In genomic region chr10:96721207-96721572, GRCh38 we compare ENCODE assay signal across 9 cellular contexts. TPM values are rescaled to one million over a fixed set of nuclear protein-coding genes. Genes with fewer than 3 reads are reported as not detected.
A peak's percentile ranks its signal among the peaks of the same experiment; 100 is the strongest.
DNase-seq lines count a peak whose midpoint lies in the region; ATAC-seq, FAIRE-seq and TF ChIP-seq lines count a peak whose summit lies in the region.
"Had no signal": no experiment of that assay in that cellular context is flagged by ENCODE, and none has a peak within 500 bp of the region (broad histone marks: within the 10 kb centered on the region; RNA-seq: fewer than 3 reads in every experiment).

No MANE protein-coding gene starts in this region.

- H3K4me1 ChIP-seq in DND-41 (ENCODE audit: insufficient read depth, low read length) (peaks cover 45% of the 10 kb centered on the region), Karpas-422 (ENCODE audit: low read length) (peaks cover 40% of the 10 kb centered on the region), GM12878 (ENCODE audit: control insufficient read depth, insufficient read depth, low read length) (peaks cover 29% of the 10 kb centered on the region)
- peaks cover 6 to 20% of the 10 kb centered on the region in 2 donors for H3K4me1 ChIP-seq in naive thymus-derived CD4-positive, alpha-beta T cell (ENCODE audit: control insufficient read depth in 2 of 2, insufficient read depth in 2 of 2, low read length in 2 of 2)

- H3K4me3 Mint-ChIP-seq in naive thymus-derived CD4-positive, alpha-beta T cell: peak overlapping the region; percentile 85 to 98 (median 90)

- peaks cover 0 to 24% (median 5%) of the 10 kb centered on the region in 5 donors for H3K27me3 Mint-ChIP-seq in naive thymus-derived CD4-positive, alpha-beta T cell

- H3K4me3 ChIP-seq in DND-41 (ENCODE audit: low read depth in 1 of 2, low read length in 2 of 2) (peak overlapping the region in 1 of 2 experiments; percentile 43; a peak in 2 of 4 replicates), Karpas-422 (ENCODE audit: low read length) (peak overlapping the region; percentile 91), GM12878 (0 out of 2 replicates have a peak overlapping the region, but pooled peaks have one; percentile 97)
- peak overlapping the region; percentile 58 for H3K4me3 ChIP-seq in naive thymus-derived CD4-positive, alpha-beta T cell (ENCODE audit: low read length)

- H3K27ac ChIP-seq in DND-41 (ENCODE audit: low read length) (peak overlapping the region; percentile 22; the same call in 1 of the 2 replicates), Karpas-422 (ENCODE audit: low read length) (peak overlapping the region; percentile 98), GM12878 (ENCODE audit: control insufficient read depth, insufficient read depth) (no peak overlapping the region; the same call in 1 of the 2 replicates)
- no peak overlapping the region for H3K27ac ChIP-seq in naive thymus-derived CD4-positive, alpha-beta T cell (ENCODE audit: low read depth, low read length)

- SMC1A ChIA-PET in GM12878 (lab: Charles Lee; ENCODE audit: uncharacterized antibody, unreplicated experiment): interaction anchor here (0.9 to 2.4 kb wide), 12 partner anchors 14 to 136 kb away, joined by 3 to 13 read pairs (median 5); no protein-coding TSS in a partner anchor

- H4K20me1 ChIP-seq in DND-41 (ENCODE audit: insufficient read depth, low read length) (no peaks in the 10 kb centered on the region), Karpas-422 (ENCODE audit: insufficient read depth, low read depth, low read length) (peaks cover 11% of the 10 kb centered on the region; the same call in 1 of the 2 replicates), GM12878 (ENCODE audit: control insufficient read depth, insufficient read depth) (no peaks in the 10 kb centered on the region)

- H3K4me2 ChIP-seq in DND-41 (ENCODE audit: insufficient read depth, low read length): peak overlapping the region; percentile 62; the same call in 1 of the 2 replicates
- H3K4me2 ChIP-seq in Karpas-422 (ENCODE audit: low read depth, low read length, poor library complexity, severe bottlenecking): peak overlapping the region; percentile 82
- H3K4me2 ChIP-seq in GM12878 (ENCODE audit: control insufficient read depth, insufficient read depth): peak overlapping the region; percentile 97

- peaks cover 0 to 1% (median 0%) of the 10 kb centered on the region in 11 donors for H3K9me3 Mint-ChIP-seq in naive thymus-derived CD4-positive, alpha-beta T cell

- POLR2A ChIA-PET in GM12878 (lab: Charles Lee): interaction anchor here (0.9 to 1.3 kb wide), 4 partner anchors 17 to 42 kb away, joined by 3 to 6 read pairs (median 4); no protein-coding TSS in a partner anchor
- POLR2A ChIA-PET in naive thymus-derived CD4-positive, alpha-beta T cell (lab: Charles Lee): interaction anchor here (1.0 kb wide), 1 partner anchor 134 kb away, joined by 3 read pairs; the partner anchor contains the start of gene TM9SF3

- no peak for TF ChIP-seq POLR2A in GM12878 (IDR thresholded peaks at IDR 0.05; ENCODE audit: low read depth, low read length)

- H3K27ac Mint-ChIP-seq in naive thymus-derived CD4-positive, alpha-beta T cell: peak overlapping the region in 5 of 9 donors; percentile 16 to 82 (median 58)

- no peaks in the 10 kb centered on the region for H3K9me3 ChIP-seq in DND-41 (ENCODE audit: insufficient read depth, low read length, severe bottlenecking)
- no peaks in the 10 kb centered on the region; the same call in 1 of the 2 replicates for H3K9me3 ChIP-seq in Karpas-422 (ENCODE audit: low read length)
- H3K9me3 ChIP-seq in GM12878 (replicated peaks; ENCODE audit: control insufficient read depth, insufficient read depth, low read length): no peaks in the 10 kb centered on the region
- no peaks in the 10 kb centered on the region for H3K9me3 ChIP-seq in naive thymus-derived CD4-positive, alpha-beta T cell (ENCODE audit: control insufficient read depth in 2 of 3, low read length in 3 of 3)
- H3K9me3 ChIP-seq: tibial nerve had no signal

- H2AFZ ChIP-seq in DND-41 (ENCODE audit: low read depth, low read length) (peak overlapping the region; percentile 61), Karpas-422 (ENCODE audit: low read length) (no peak overlapping the region), GM12878 (ENCODE audit: control insufficient read depth, low read depth, low read length) (peak overlapping the region; percentile 65)

- ATAC-seq in DND-41 (ENCODE audit: insufficient read depth, low read depth): no peak
- no peak for ATAC-seq in GM12878
- no peak for ATAC-seq in naive thymus-derived CD4-positive, alpha-beta T cell
- no peak for ATAC-seq in HG03095 (IDR thresholded peaks at IDR 0.05; ENCODE audit: unreplicated experiment)
- ATAC-seq in HG02798 (IDR thresholded peaks at IDR 0.05; ENCODE audit: poor library complexity, unreplicated experiment): no peak
- ATAC-seq in left cardiac atrium: no peak

- H3K36me3 Mint-ChIP-seq in naive thymus-derived CD4-positive, alpha-beta T cell: no peaks in the 10 kb centered on the region

- in situ Hi-C loops in GM12878 (cut with MboI): no loop called here

- H3K79me2 ChIP-seq in DND-41 (ENCODE audit: insufficient read depth, low read length): no peaks in the 10 kb centered on the region
- peaks cover 39% of the 10 kb centered on the region for H3K79me2 ChIP-seq in Karpas-422 (ENCODE audit: low read length)
- H3K79me2 ChIP-seq in GM12878 (ENCODE audit: control insufficient read depth, insufficient read depth, low read length): peaks cover 39% of the 10 kb centered on the region

- intact Hi-C loops in GM12878 (cut with micrococcal nuclease; ENCODE audit: unreplicated experiment) (loop anchor here (2.0 kb wide), 1 partner anchor 28 kb away; no protein-coding TSS in a partner anchor), left cardiac atrium (cut with DNase I) (no loop called here)
- intact Hi-C loops in naive thymus-derived CD4-positive, alpha-beta T cell (cut with micrococcal nuclease): loop anchor here (2.0 to 10.0 kb wide), 5 partner anchors 26 to 326 kb away; no protein-coding TSS in a partner anchor

- WGBS in GM12878 (ENCODE audit: insufficient coverage, insufficient replicate concordance, low lambda C conversion rate, missing lambda C conversion rate): 24% methylated on average over 4 of the region's 4 CpGs

- no peak for FAIRE-seq in GM12878 (lab: Jason Lieb, UNC)

- RAD21 ChIA-PET in GM12878 (lab: Charles Lee; ENCODE audit: unreplicated experiment): interaction anchor here (1.2 to 2.1 kb wide), 6 partner anchors 16 to 78 kb away, joined by 4 to 13 read pairs (median 4); no protein-coding TSS in a partner anchor

- TF ChIP-seq EP300 in GM12878 (IDR thresholded peaks at IDR 0.05; ENCODE audit: borderline replicate concordance in 1 of 2, control insufficient read depth in 1 of 2, low read depth in 2 of 2, low read length in 2 of 2): no peak

- H3K9me2 ChIP-seq in Karpas-422 (replicated peaks; ENCODE audit: insufficient read depth, low read length): no peaks in the 10 kb centered on the region

- TF ChIP-seq RAD21 in GM12878 (IDR thresholded peaks at IDR 0.05; ENCODE audit: insufficient read depth, low read depth, low read length): peak; percentile 54

- no peak for DNase-seq in DND-41
- DNase-seq in Karpas-422: no peak
- no peak for DNase-seq in GM12878 (ENCODE audit: low read depth, low spot score)
- DNase-seq in naive thymus-derived CD4-positive, alpha-beta T cell: no peak
- no peak for DNase-seq in left cardiac atrium
- DNase-seq in A172 (ENCODE audit: low spot score): no peak

- CTCF ChIA-PET in GM12878 (lab: Yijun Ruan, JAX): interaction anchor here (1.2 to 2.3 kb wide), 12 partner anchors 16 to 129 kb away, joined by 3 to 13 read pairs (median 4); no protein-coding TSS in a partner anchor
- CTCF ChIA-PET in naive thymus-derived CD4-positive, alpha-beta T cell (lab: Charles Lee): no interaction called here

- peaks cover 17 to 35% (median 26%) of the 10 kb centered on the region in 7 donors for H3K4me1 Mint-ChIP-seq in naive thymus-derived CD4-positive, alpha-beta T cell

- H3K9ac ChIP-seq in DND-41 (ENCODE audit: low read depth, low read length) (peak overlapping the region; percentile 44), Karpas-422 (ENCODE audit: low read length) (peak overlapping the region; percentile 97), GM12878 (ENCODE audit: control insufficient read depth, insufficient read depth, low read length) (0 out of 2 replicates have a peak overlapping the region, but pooled peaks have one; percentile 76)

- H3K36me3 ChIP-seq in DND-41 (ENCODE audit: insufficient read depth, low read length): no peaks in the 10 kb centered on the region
- peaks cover 10% of the 10 kb centered on the region for H3K36me3 ChIP-seq in Karpas-422 (ENCODE audit: insufficient read depth, low read length)
- no peaks in the 10 kb centered on the region for H3K36me3 ChIP-seq in GM12878 (ENCODE audit: control insufficient read depth in 2 of 2, insufficient read depth in 2 of 2, low read length in 1 of 2)
- H3K36me3 ChIP-seq in naive thymus-derived CD4-positive, alpha-beta T cell (ENCODE audit: control insufficient read depth in 2 of 3, insufficient read depth in 3 of 3, low read length in 3 of 3): no peaks in the 10 kb centered on the region
- H3K36me3 ChIP-seq: tibial nerve had no signal

- no TSS peak for BruUV-seq in GM12878 (replicated peaks; lab: Mats Ljungman, UMichigan)

- peaks cover 7% of the 10 kb centered on the region for H3K27me3 ChIP-seq in DND-41 (ENCODE audit: insufficient read depth, low read length, poor library complexity)
- H3K27me3 ChIP-seq in Karpas-422 (ENCODE audit: low read length): no peaks in the 10 kb centered on the region
- H3K27me3 ChIP-seq in GM12878 (replicated peaks in 1 of 2; ENCODE audit: control insufficient read depth in 2 of 2, insufficient read depth in 2 of 2, low read length in 1 of 2): no peaks in the 10 kb centered on the region
- H3K27me3 ChIP-seq in naive thymus-derived CD4-positive, alpha-beta T cell (ENCODE audit: control insufficient read depth in 2 of 2, insufficient read depth in 2 of 2, low read length in 2 of 2): no peaks in the 10 kb centered on the region

- TF ChIP-seq CTCF in DND-41 (IDR thresholded peaks at IDR 0.05; ENCODE audit: borderline replicate concordance, extremely low read depth, low read length, poor library complexity, severe bottlenecking) (no peak), GM12878 (IDR thresholded peaks at IDR 0.05 in 2 of 3, conservative IDR thresholded peaks at IDR 0.05 in 1 of 3; ENCODE audit: control insufficient read depth in 2 of 3, extremely low read depth in 1 of 3, insufficient read depth in 1 of 3, low read depth in 3 of 3, low read length in 3 of 3) (peak in 1 of 3 experiments; percentile 25; a peak in 2 of 6 replicates)

RNA-seq across cellular contexts. Expression of gene PIK3AP1, which starts 0.9 kb away (rescaled TPM):
- 131 and 162 TPM in 2 replicates for total RNA-seq in Karpas-422 (2014; rRNA removed; shearing (Covaris generic); ENCODE audit: low replicate concordance)
- total RNA-seq in GM12878 (2013; cell fraction: nucleolus; rRNA removed): 528 and 572 TPM in 2 replicates
- total RNA-seq in GM12878 (2014; rRNA removed) (151 and 167 TPM in 2 replicates), GM12878 (2014; rRNA removed; fragmentation: Illumina TruSeq; extraction: Trizol) (143 and 148 TPM in 2 replicates), GM12878 (2021) (137 and 142 TPM in 2 replicates), left cardiac atrium (10 to 100 TPM in 1 of 2 donors, 1 to 10 TPM in 1; 5.1 to 10.5 TPM)
- 51.5 TPM for polyA plus RNA-seq in GM12878 (2011; ENCODE audit: low read depth)
- polyA plus RNA-seq in GM12878 (2011; rRNA removed) (281 and 306 TPM in 2 replicates), GM12878 (2014; fragmentation: Illumina TruSeq; extraction: Trizol) (107 and 128 TPM in 2 replicates), GM12878 (2014; fragmentation: Nextera tagmentation; extraction: Ambion mirVana) (10 to 100 TPM; 26.2 to 37.0 TPM), GM12878 (2014; rRNA removed) (108 and 110 TPM in 2 replicates), GM12878 (2016; fragmentation: Nextera tagmentation; extraction: Ambion mirVana) (10 to 100 TPM; 92.4 to 93.7 TPM)
- polyA plus RNA-seq in GM12878 (2011; cell fraction: cytosol; rRNA removed): 333 and 336 TPM in 2 replicates
- 200 and 264 TPM in 2 replicates for polyA plus RNA-seq in GM12878 (2011; cell fraction: nucleus; rRNA removed)
- polyA plus RNA-seq in GM12878 (2012): 66.8 and 75.2 TPM in 2 replicates
- 802 and 813 TPM in 2 replicates for polyA minus RNA-seq in GM12878 (2011; rRNA and poly(A)+ RNA removed)
- 162 and 192 TPM in 2 replicates for polyA minus RNA-seq in GM12878 (2011; cell fraction: cytosol; rRNA and poly(A)+ RNA removed)
- polyA minus RNA-seq in GM12878 (2011; cell fraction: nucleus; rRNA and poly(A)+ RNA removed): 171 and 266 TPM in 2 replicates
- 10 to 100 TPM in 1 of 5 experiments, 1 to 10 TPM in 4; 2.5 to 68.1 (median 6.9) TPM for total RNA-seq in naive thymus-derived CD4-positive, alpha-beta T cell
- polyA plus RNA-seq in naive thymus-derived CD4-positive, alpha-beta T cell: under 1 TPM; 0.46 to 0.57 TPM
- total RNA-seq in A172 (2014; rRNA removed; shearing (Covaris generic)): 12.1 and 17.2 TPM in 2 replicates

Comparison
In these comparisons a context has a peak if more than half of its experiments do, and no peak if none do; other contexts are left out.
1. H3K27ac ChIP-seq: peak in DND-41 (single experiment) and Karpas-422 (single experiment); none in GM12878 (single experiment) and naive thymus-derived CD4-positive, alpha-beta T cell (single experiment).
2. H3K9ac ChIP-seq: peak in every context shown above with its lines; median percentile 97 in Karpas-422; 76 in GM12878; 44 in DND-41.
3. intact Hi-C loops: an anchor here in GM12878 (2.0 kb wide) and naive thymus-derived CD4-positive, alpha-beta T cell (2.0 to 10.0 kb wide); none called in left cardiac atrium.
4. Peak in every context shown above with its lines, with median percentiles within 50 percentile points of each other: H3K4me2 ChIP-seq.